ENCODE assay signal across 9 cellular contexts in the genomic region with DNA sequence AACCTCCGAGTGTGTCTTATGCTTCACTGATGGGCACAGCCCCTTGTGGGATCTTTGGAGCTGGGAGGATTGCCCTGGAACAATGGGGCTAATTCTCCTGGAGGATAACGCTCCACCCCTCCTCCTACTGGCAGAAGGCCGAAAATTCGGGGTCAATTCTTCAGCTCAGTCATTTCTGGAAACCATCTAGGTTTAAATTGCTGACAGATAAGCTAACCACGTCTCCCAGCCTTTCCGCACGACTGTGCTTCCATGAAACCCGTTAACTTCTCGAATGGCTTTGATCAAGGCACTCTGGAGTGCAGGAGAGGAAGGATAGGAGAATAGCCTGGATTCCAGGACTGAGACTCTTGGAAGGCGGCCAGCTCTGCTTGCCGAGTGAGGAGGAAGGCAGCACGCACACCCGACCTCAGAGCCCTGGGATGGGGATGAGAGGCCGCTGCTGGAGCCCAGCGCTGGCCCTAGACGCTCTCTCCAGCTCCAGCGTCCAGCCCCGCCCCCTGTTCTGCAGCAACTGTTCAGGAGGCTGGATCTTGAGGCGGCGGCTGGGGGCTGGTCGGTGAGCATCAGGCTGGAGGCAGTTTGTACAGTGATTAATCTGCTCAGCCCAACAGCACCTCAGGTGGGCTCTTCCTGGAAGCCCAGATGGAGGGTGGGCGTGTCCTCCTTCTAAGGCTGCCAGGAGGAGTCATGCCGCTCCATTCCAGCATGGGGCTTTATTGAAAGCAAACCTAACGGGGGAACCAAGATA.
DNase-seq lines count a peak whose midpoint lies in the region; ATAC-seq and TF ChIP-seq lines count a peak whose summit lies in the region.
"Had no signal": no experiment of that assay in that cellular context is flagged by ENCODE, and none has a peak within 500 bp of the region (broad histone marks: within the 10 kb centered on the region; RNA-seq: fewer than 3 reads in every experiment).

No MANE protein-coding gene starts in this region.

- H3K4me3 ChIP-seq in Panc1 (ENCODE audit: low read depth in 2 of 2, low read length in 2 of 2) (no peak overlapping the region), prostate gland (no peak overlapping the region)

- H3K36me3 Mint-ChIP-seq in stimulated activated naive B cell treated with anti-CD40 and anti-IgM and Interleukin-4, amounts not matched to agents 10 μg/mL and 1 μg/mL and 100 μg/mL, for 72 hours, result no peaks in the 10 kb centered on the region
- no peaks in the 10 kb centered on the region for H3K36me3 Mint-ChIP-seq in activated naive CD8-positive, alpha-beta T cell treated with anti-CD3 and anti-CD28 coated beads, Interleukin-2, amount 50 U/mL, for 24 hours (ENCODE audit: low read depth)
- H3K36me3 Mint-ChIP-seq: naive B cell had no signal

- CTCF ChIA-PET in Panc1 (lab: Charles Lee), result no interaction called here

- H3K4me3 Mint-ChIP-seq in stimulated activated naive B cell treated with anti-CD40 and anti-IgM and Interleukin-4, amounts not matched to agents 10 μg/mL and 1 μg/mL and 100 μg/mL, for 72 hours, result no peak overlapping the region
- no peak overlapping the region for H3K4me3 Mint-ChIP-seq in activated naive CD8-positive, alpha-beta T cell treated with anti-CD3 and anti-CD28 coated beads, Interleukin-2, amount 50 U/mL, for 24 hours
- H3K4me3 Mint-ChIP-seq: naive B cell had no signal

- DNase-seq in DMS79 (lab: John Stamatoyannopoulos, UW) (peak; percentile 71), Panc1 (ENCODE audit: low read depth, low spot score) (no peak), foreskin melanocyte (peak; percentile 42), prostate gland (ENCODE audit: low spot score) (peak; percentile 22)
- DNase-seq in stimulated activated naive B cell treated with anti-CD40 and anti-IgM and Interleukin-4, amounts not matched to agents 10 μg/mL and 1 μg/mL and 100 μg/mL, for 72 hours, result no peak
- no peak for DNase-seq in activated naive CD8-positive, alpha-beta T cell treated with anti-CD3 and anti-CD28 coated beads, Interleukin-2, amount 50 U/mL, for 24 hours
- DNase-seq: naive B cell had no signal

- POLR2A ChIA-PET in Panc1 (lab: Charles Lee), result no interaction called here

- intact Hi-C loops in Panc1 (cut with micrococcal nuclease; ENCODE audit: unreplicated experiment) (no loop called here), prostate gland (cut with DNase I) (no loop called here)

- TF ChIP-seq POLR2A in prostate gland (IDR thresholded peaks at IDR 0.05), result no peak

- in situ Hi-C loops in Panc1 (cut with HindIII; ENCODE audit: low pct_unique_long_range_greater_than_20kb, low sequenced_read_pairs), result no loop called here

- no peaks in the 10 kb centered on the region for H3K4me1 Mint-ChIP-seq in stimulated activated naive B cell treated with anti-CD40 and anti-IgM and Interleukin-4, amounts not matched to agents 10 μg/mL and 1 μg/mL and 100 μg/mL, for 72 hours
- no peaks in the 10 kb centered on the region for H3K4me1 Mint-ChIP-seq in activated naive CD8-positive, alpha-beta T cell treated with anti-CD3 and anti-CD28 coated beads, Interleukin-2, amount 50 U/mL, for 24 hours
- H3K4me1 Mint-ChIP-seq: naive B cell had no signal

- H3K4me1 ChIP-seq in Panc1 (ENCODE audit: control insufficient read depth, insufficient read depth, low read length), result no peaks in the 10 kb centered on the region
- no peaks in the 10 kb centered on the region for H3K4me1 ChIP-seq in prostate gland (replicated peaks)

- H3K9me3 Mint-ChIP-seq in stimulated activated naive B cell treated with anti-CD40 and anti-IgM and Interleukin-4, amounts not matched to agents 10 μg/mL and 1 μg/mL and 100 μg/mL, for 72 hours, result peaks cover 0 to 2% of the 10 kb centered on the region in 2 donors
- H3K9me3 Mint-ChIP-seq in activated naive CD8-positive, alpha-beta T cell treated with anti-CD3 and anti-CD28 coated beads, Interleukin-2, amount 50 U/mL, for 24 hours, result no peaks in the 10 kb centered on the region
- H3K9me3 Mint-ChIP-seq: naive B cell had no signal

- H3K36me3 ChIP-seq in Panc1 (ENCODE audit: control insufficient read depth, insufficient read depth, low read length) (no peaks in the 10 kb centered on the region), prostate gland (no peaks in the 10 kb centered on the region)

- peaks cover 6 to 12% of the 10 kb centered on the region in 2 donors for H3K27me3 Mint-ChIP-seq in stimulated activated naive B cell treated with anti-CD40 and anti-IgM and Interleukin-4, amounts not matched to agents 10 μg/mL and 1 μg/mL and 100 μg/mL, for 72 hours
- H3K27me3 Mint-ChIP-seq in activated naive CD8-positive, alpha-beta T cell treated with anti-CD3 and anti-CD28 coated beads, Interleukin-2, amount 50 U/mL, for 24 hours, result peaks cover 3% of the 10 kb centered on the region

- TF ChIP-seq CTCF in Panc1 (IDR thresholded peaks at IDR 0.05) (no peak), prostate gland (IDR thresholded peaks at IDR 0.05) (no peak)

- H3K9me3 ChIP-seq in Panc1 (ENCODE audit: control insufficient read depth, insufficient read depth, low read depth, low read length) (no peaks in the 10 kb centered on the region), prostate gland (no peaks in the 10 kb centered on the region)

- no TSS peak for BruUV-seq in Panc1 (replicated peaks; lab: Mats Ljungman, UMichigan)

- H3K27ac ChIP-seq in Panc1 (ENCODE audit: low read length) (no peak overlapping the region), prostate gland (no peak overlapping the region)

- H3K27ac Mint-ChIP-seq in stimulated activated naive B cell treated with anti-CD40 and anti-IgM and Interleukin-4, amounts not matched to agents 10 μg/mL and 1 μg/mL and 100 μg/mL, for 72 hours, result no peak overlapping the region
- no peak overlapping the region for H3K27ac Mint-ChIP-seq in activated naive CD8-positive, alpha-beta T cell treated with anti-CD3 and anti-CD28 coated beads, Interleukin-2, amount 50 U/mL, for 24 hours
- H3K27ac Mint-ChIP-seq: naive B cell had no signal

- H3K27me3 ChIP-seq in Panc1 (ENCODE audit: control insufficient read depth, insufficient read depth, low read length) (peaks cover 17% of the 10 kb centered on the region), prostate gland (replicated peaks; ENCODE audit: insufficient read depth) (peaks cover 5% of the 10 kb centered on the region)

- WGBS in prostate gland, result 9% methylated on average over 21 of the region's 24 CpGs

- ATAC-seq in Panc1, result peak; percentile 44; the same call in 1 of the 2 replicates
- ATAC-seq in HG03039 (IDR thresholded peaks at IDR 0.05; ENCODE audit: unreplicated experiment), result no peak
- ATAC-seq in stimulated activated naive B cell treated with anti-CD40 and anti-IgM and Interleukin-4, amounts not matched to agents 10 μg/mL and 1 μg/mL and 100 μg/mL, for 72 hours (replicated peaks), result no peak
- no peak for ATAC-seq in activated naive CD8-positive, alpha-beta T cell treated with anti-CD3 and anti-CD28 coated beads, Interleukin-2, amount 50 U/mL, for 24 hours
- ATAC-seq in GM18909 (IDR thresholded peaks at IDR 0.05; ENCODE audit: poor library complexity, unreplicated experiment), result no peak

Comparison
In these comparisons a context has a peak if more than half of its experiments do, and no peak if none do; other contexts are left out.
1. DNase-seq: peak in DMS79 (single experiment), foreskin melanocyte (single experiment) and prostate gland (single experiment); none in Panc1 (single experiment), stimulated activated naive B cell treated with anti-CD40 and anti-IgM and Interleukin-4, amounts not matched to agents 10 μg/mL and 1 μg/mL and 100 μg/mL, for 72 hours (single experiment) and activated naive CD8-positive, alpha-beta T cell treated with anti-CD3 and anti-CD28 coated beads, Interleukin-2, amount 50 U/mL, for 24 hours (single experiment).